In genomic region chr11:57650739-57651090, GRCh38 we compare ENCODE assay signal across 28 cellular contexts. TPM values are rescaled to one million over a fixed set of nuclear protein-coding genes. Genes with fewer than 3 reads are reported as not detected.
DNase-seq lines count a peak whose midpoint lies in the region; ATAC-seq, FAIRE-seq and TF ChIP-seq lines count a peak whose summit lies in the region.
"Had no signal": no experiment of that assay in that cellular context is flagged by ENCODE, and none has a peak within 500 bp of the region (broad histone marks: within the 10 kb centered on the region; RNA-seq: fewer than 3 reads in every experiment).

No MANE protein-coding gene starts in this region.

- peaks cover 36 to 38% of the 10 kb centered on the region in 2 experiments for H3K4me1 ChIP-seq in K562 (replicated peaks in 1 of 2; ENCODE audit: control insufficient read depth in 2 of 2, insufficient read depth in 2 of 2, low read length in 2 of 2)
- peaks cover 0 to 57% (median 37%) of the 10 kb centered on the region in 4 donors for H3K4me1 ChIP-seq in tibial nerve

- no peak for DNase-seq in activated naive CD8-positive, alpha-beta T cell treated with anti-CD3 and anti-CD28 coated beads for 36 hours
- DNase-seq in K562 (ENCODE audit: extremely low read depth in 1 of 4, low spot score in 3 of 4) (no peak), kidney glomerular epithelial cell (lab: John Stamatoyannopoulos, UW) (peak; percentile 39), renal cortical epithelial cell (ENCODE audit: low read depth) (peak; percentile 38), tibial nerve (ENCODE audit: low spot score in 2 of 2) (no peak), omental fat pad (ENCODE audit: low spot score) (no peak), T-helper 9 cell (no peak)
- DNase-seq: 8988T; activated CD4-positive, alpha-beta T cell treated with anti-CD3 and anti-CD28 coated beads for 36 hours; activated CD8-positive, alpha-beta T cell treated with anti-CD3 and anti-CD28 coated beads, Interleukin-2, amount 10 ng/mL, durations not matched to agents 7 days and 5 days; activated naive CD4-positive, alpha-beta T cell treated with anti-CD3 and anti-CD28 coated beads for 36 hours; effector CD8-positive, alpha-beta T cell; EL; erythroblast; HCEC 1CT; Kasumi-1; kidney; NCI-H1417 treated with DMSO at 0.1 percent for 48 hours; NCI-H2081 treated with DMSO at 0.1 percent for 48 hours; NCI-H226; ovary; Right ventricle myocardium superior; stimulated activated naive B cell treated with anti-CD40 and anti-IgM and Interleukin-4, amounts not matched to agents 10 μg/mL and 1 μg/mL and 100 μg/mL, for 72 hours had no signal

- ATAC-seq in K562 (no peak), omental fat pad (ENCODE audit: low FRiP score) (no peak)
- ATAC-seq: stimulated activated naive B cell treated with anti-CD40 and anti-IgM and Interleukin-4, amounts not matched to agents 10 μg/mL and 1 μg/mL and 100 μg/mL, for 72 hours had no signal

- H4K20me1 ChIP-seq in K562 (replicated peaks; ENCODE audit: control insufficient read depth, insufficient read depth, low read length), result no peaks in the 10 kb centered on the region; the same call in 1 of the 2 replicates

- no peak for TF ChIP-seq CTCF in K562 (IDR thresholded peaks at IDR 0.05 in 2 of 3, conservative IDR thresholded peaks at IDR 0.05 in 1 of 3; ENCODE audit: insufficient read depth in 2 of 3, low read depth in 1 of 3, low read length in 3 of 3)
- TF ChIP-seq CTCF in tibial nerve (IDR thresholded peaks at IDR 0.05), result no peak
- TF ChIP-seq CTCF in omental fat pad (IDR thresholded peaks at IDR 0.05), result no peak

- H3K9me3 ChIP-seq in K562 (replicated peaks; ENCODE audit: control insufficient read depth, insufficient read depth, low read depth, low read length) (no peaks in the 10 kb centered on the region), tibial nerve (no peaks in the 10 kb centered on the region)
- H3K9me3 ChIP-seq: ovary had no signal

- H3K27me3 Mint-ChIP-seq in activated naive CD8-positive, alpha-beta T cell, result peaks cover 19% of the 10 kb centered on the region
- H3K27me3 Mint-ChIP-seq in activated naive CD8-positive, alpha-beta T cell treated with anti-CD3 and anti-CD28 coated beads for 36 hours, result peaks cover 31% of the 10 kb centered on the region

- H3K4me2 ChIP-seq in K562 (ENCODE audit: insufficient read depth, low read length), result no peak overlapping the region

- no peak for FAIRE-seq in K562 (lab: Jason Lieb, UNC)
- FAIRE-seq: colon, GM18507, GM19239, kidney had no signal

- H2AFZ ChIP-seq in K562 (ENCODE audit: low read depth, low read length), result 0 out of 2 replicates have a peak overlapping the region, but pooled peaks have one; percentile 73

- no peak for TF ChIP-seq RAD21 in K562 (CRISPR knock-in tag; conservative IDR thresholded peaks at IDR 0.05 in 1 of 2, IDR thresholded peaks at IDR 0.05 in 1 of 2)

- POLR2A ChIA-PET in K562 (lab: Yijun Ruan, JAX), result no interaction called here

- no peaks in the 10 kb centered on the region for H3K9me3 Mint-ChIP-seq in activated naive CD8-positive, alpha-beta T cell (ENCODE audit: low read depth)
- no peaks in the 10 kb centered on the region for H3K9me3 Mint-ChIP-seq in activated naive CD8-positive, alpha-beta T cell treated with anti-CD3 and anti-CD28 coated beads for 36 hours
- H3K9me3 Mint-ChIP-seq: activated naive CD4-positive, alpha-beta T cell treated with anti-CD3 and anti-CD28 coated beads for 36 hours; mesothelial cell of epicardium; stimulated activated naive B cell treated with anti-CD40 and anti-IgM and Interleukin-4, amounts not matched to agents 10 μg/mL and 1 μg/mL and 100 μg/mL, for 72 hours had no signal

- H3K27me3 ChIP-seq in K562 (ENCODE audit: control insufficient read depth in 2 of 2, insufficient read depth in 2 of 2, low read length in 2 of 2) (peaks cover 0 to 15% of the 10 kb centered on the region in 2 experiments; a peak in 2 of 5 replicates), tibial nerve (peaks cover 0 to 30% of the 10 kb centered on the region in 2 donors)
- H3K27me3 ChIP-seq: ovary had no signal

- no peaks in the 10 kb centered on the region for H3K79me2 ChIP-seq in K562 (ENCODE audit: control insufficient read depth, insufficient read depth, low read length)

- WGBS in K562 (ENCODE audit: insufficient coverage, low coverage, missing lambda C conversion rate), result 58% methylated on average over 5 of the region's 5 CpGs
- 53 to 56% methylated on average over 5 of the region's 5 CpGs for WGBS in tibial nerve, 2 donors

- H3K36me3 ChIP-seq in K562 (ENCODE audit: control insufficient read depth, insufficient read depth, low read length), result no peaks in the 10 kb centered on the region
- no peaks in the 10 kb centered on the region for H3K36me3 ChIP-seq in tibial nerve
- H3K36me3 ChIP-seq: ovary had no signal

- H3K9me1 ChIP-seq in K562 (ENCODE audit: control insufficient read depth, insufficient read depth, low read length), result no peaks in the 10 kb centered on the region

- CTCF ChIA-PET in K562 (lab: Yijun Ruan, JAX; ENCODE audit: low intra/inter-chr PET ratio), result no interaction called here

- TF ChIP-seq POLR2A in K562 (conservative IDR thresholded peaks at IDR 0.05) (no peak), tibial nerve (IDR thresholded peaks at IDR 0.05) (no peak)

- intact Hi-C loops in K562 (cut with micrococcal nuclease), result no loop called here

- H3K27ac ChIP-seq in K562 (ENCODE audit: extremely low read depth, low read depth, low read length), result no peak overlapping the region
- no peak overlapping the region for H3K27ac ChIP-seq in tibial nerve

- peaks cover 49% of the 10 kb centered on the region for H3K4me1 Mint-ChIP-seq in activated naive CD8-positive, alpha-beta T cell (ENCODE audit: low read depth)
- peaks cover 43% of the 10 kb centered on the region for H3K4me1 Mint-ChIP-seq in activated naive CD8-positive, alpha-beta T cell treated with anti-CD3 and anti-CD28 coated beads for 36 hours

- H3K27ac Mint-ChIP-seq in activated naive CD8-positive, alpha-beta T cell, result no peak overlapping the region
- no peak overlapping the region for H3K27ac Mint-ChIP-seq in activated naive CD8-positive, alpha-beta T cell treated with anti-CD3 and anti-CD28 coated beads for 36 hours
- H3K27ac Mint-ChIP-seq: activated naive CD4-positive, alpha-beta T cell treated with anti-CD3 and anti-CD28 coated beads for 36 hours; stimulated activated naive B cell treated with anti-CD40 and anti-IgM and Interleukin-4, amounts not matched to agents 10 μg/mL and 1 μg/mL and 100 μg/mL, for 72 hours had no signal

- no peaks in the 10 kb centered on the region for H3K36me3 Mint-ChIP-seq in activated naive CD8-positive, alpha-beta T cell
- no peaks in the 10 kb centered on the region for H3K36me3 Mint-ChIP-seq in activated naive CD8-positive, alpha-beta T cell treated with anti-CD3 and anti-CD28 coated beads for 36 hours
- H3K36me3 Mint-ChIP-seq: mesothelial cell of epicardium; stimulated activated naive B cell treated with anti-CD40 and anti-IgM and Interleukin-4, amounts not matched to agents 10 μg/mL and 1 μg/mL and 100 μg/mL, for 72 hours had no signal

- TF ChIP-seq EP300 in K562 (IDR thresholded peaks at IDR 0.05; ENCODE audit: low read length) (no peak), tibial nerve (IDR thresholded peaks at IDR 0.05) (no peak)

- BruUV-seq in K562 (replicated peaks; lab: Mats Ljungman, UMichigan), result no TSS peak

- no peak overlapping the region for H3K9ac ChIP-seq in K562 (ENCODE audit: insufficient read depth in 1 of 2, low read depth in 2 of 2, low read length in 2 of 2)

- H3K4me3 ChIP-seq in K562, result no peak overlapping the region
- H3K4me3 ChIP-seq in tibial nerve, result no peak overlapping the region

- peak overlapping the region; percentile 31 for H3K4me3 Mint-ChIP-seq in activated naive CD8-positive, alpha-beta T cell
- H3K4me3 Mint-ChIP-seq in activated naive CD8-positive, alpha-beta T cell treated with anti-CD3 and anti-CD28 coated beads for 36 hours, result no peak overlapping the region

- in situ Hi-C loops in K562 (cut with MboI), result loop anchor here (25.0 kb wide), 1 partner anchor 862 kb away; the partner anchor contains the start of gene OR5B21

RNA-seq across cellular contexts. Expression of gene YPEL4, which starts 1.0 kb away (rescaled TPM):
- under 1 TPM; 0.38 to 0.56 TPM for total RNA-seq in activated naive CD8-positive, alpha-beta T cell treated with anti-CD3 and anti-CD28 coated beads for 36 hours
- 2.3 and 5.9 TPM in 2 replicates for total RNA-seq in K562 (2011; cell fraction: chromatin; rRNA removed; ENCODE audit: low replicate concordance)
- 1.8 and 4.0 TPM in 2 replicates for total RNA-seq in K562 (2011; cell fraction: nucleolus; rRNA removed)
- total RNA-seq in K562 (2011; cell fraction: nucleoplasm; rRNA removed), result 2.2 and 2.8 TPM in 2 replicates
- 0.37 TPM in 1 of 2 replicates, not detected in the other for total RNA-seq in K562 (2014; rRNA removed)
- 0.16 and 0.22 TPM in 2 replicates for total RNA-seq in K562 (2014; rRNA removed; fragmentation: Illumina TruSeq; extraction: Trizol)
- total RNA-seq in K562 (2015; rRNA removed; fragmentation: Illumina TruSeq; extraction: Trizol), result 0.07 and 0.08 TPM in 2 replicates
- 0.42 and 0.51 TPM in 2 replicates for total RNA-seq in K562 (2021)
- 0.91 and 1.4 TPM in 2 replicates for polyA plus RNA-seq in K562 (2011; rRNA removed)
- polyA plus RNA-seq in K562 (2011; cell fraction: cytosol; rRNA removed), result 0.88 and 2.1 TPM in 2 replicates
- 3.1 and 5.7 TPM in 2 replicates for polyA plus RNA-seq in K562 (2011; cell fraction: nucleus; rRNA removed)
- polyA plus RNA-seq in K562 (2012), result 1.0 and 2.1 TPM in 2 replicates
- polyA plus RNA-seq in K562 (2014; fragmentation: Illumina TruSeq; extraction: Trizol), result 0.40 and 0.48 TPM in 2 replicates
- under 1 TPM in 1 of 2 experiments, not detected in 1; 0.08 TPM for polyA plus RNA-seq in K562 (2014; fragmentation: Nextera tagmentation; extraction: Ambion mirVana)
- 0.40 and 1.1 TPM in 2 replicates for polyA plus RNA-seq in K562 (2014; rRNA removed)
- 0.51 and 0.56 TPM in 2 replicates for polyA minus RNA-seq in K562 (2011; rRNA and poly(A)+ RNA removed)
- 0.57 TPM in 1 of 2 replicates, not detected in the other for polyA minus RNA-seq in K562 (2011; cell fraction: cytosol; rRNA and poly(A)+ RNA removed)
- 1.00 and 1.2 TPM in 2 replicates for polyA minus RNA-seq in K562 (2011; cell fraction: nucleus; rRNA and poly(A)+ RNA removed)
- 0.35 TPM in 1 of 2 replicates, not detected in the other for total RNA-seq in renal cortical epithelial cell
- 1 to 10 TPM in 1 of 4 donors, under 1 TPM in 3; 0.30 to 1.7 (median 0.41) TPM for total RNA-seq in tibial nerve
- total RNA-seq in omental fat pad, result 1 to 10 TPM in 3 of 4 donors, under 1 TPM in 1; 0.63 to 1.8 (median 1.5) TPM

RNA-seq across cellular contexts. Expression of gene CLP1, which starts 6.8 kb away (rescaled TPM):
- 10 to 100 TPM; 22.0 to 22.2 TPM for total RNA-seq in activated naive CD8-positive, alpha-beta T cell treated with anti-CD3 and anti-CD28 coated beads for 36 hours
- total RNA-seq in K562 (2011; cell fraction: chromatin; rRNA removed; ENCODE audit: low replicate concordance), result 15.6 and 22.6 TPM in 2 replicates
- total RNA-seq in K562 (2011; cell fraction: nucleolus; rRNA removed), result 14.6 and 18.2 TPM in 2 replicates
- 13.2 and 13.8 TPM in 2 replicates for total RNA-seq in K562 (2011; cell fraction: nucleoplasm; rRNA removed)
- total RNA-seq in K562 (2014; rRNA removed) (19.1 and 20.0 TPM in 2 replicates), K562 (2014; rRNA removed; fragmentation: Illumina TruSeq; extraction: Trizol) (27.8 and 28.6 TPM in 2 replicates), K562 (2015; rRNA removed; fragmentation: Illumina TruSeq; extraction: Trizol) (26.3 and 27.8 TPM in 2 replicates), K562 (2021) (21.5 and 23.7 TPM in 2 replicates), renal cortical epithelial cell (20.3 and 34.6 TPM in 2 replicates), tibial nerve (10 to 100 TPM in 1 of 4 donors, 1 to 10 TPM in 3; 6.3 to 15.1 (median 7.8) TPM), omental fat pad (10 to 100 TPM; 12.3 to 26.1 (median 15.7) TPM)
- polyA plus RNA-seq in K562 (2011; rRNA removed) (22.2 and 31.9 TPM in 2 replicates), K562 (2014; fragmentation: Illumina TruSeq; extraction: Trizol) (24.9 and 30.3 TPM in 2 replicates), K562 (2014; fragmentation: Nextera tagmentation; extraction: Ambion mirVana) (10 to 100 TPM; 45.6 to 46.2 TPM), K562 (2014; rRNA removed) (23.4 and 26.5 TPM in 2 replicates)
- 32.3 and 33.7 TPM in 2 replicates for polyA plus RNA-seq in K562 (2011; cell fraction: cytosol; rRNA removed)
- 13.3 and 14.0 TPM in 2 replicates for polyA plus RNA-seq in K562 (2011; cell fraction: nucleus; rRNA removed)
- polyA plus RNA-seq in K562 (2012), result 14.4 and 26.1 TPM in 2 replicates
- 29.5 and 35.2 TPM in 2 replicates for polyA minus RNA-seq in K562 (2011; rRNA and poly(A)+ RNA removed)
- 7.9 and 11.1 TPM in 2 replicates for polyA minus RNA-seq in K562 (2011; cell fraction: cytosol; rRNA and poly(A)+ RNA removed)
- 5.3 and 8.4 TPM in 2 replicates for polyA minus RNA-seq in K562 (2011; cell fraction: nucleus; rRNA and poly(A)+ RNA removed)

RNA-seq across cellular contexts. Expression of gene ZDHHC5, which starts 17.2 kb away (rescaled TPM):
- total RNA-seq in activated naive CD8-positive, alpha-beta T cell treated with anti-CD3 and anti-CD28 coated beads for 36 hours, result 10 to 100 TPM; 74.0 to 78.6 TPM
- 76.0 and 93.5 TPM in 2 replicates for total RNA-seq in K562 (2011; cell fraction: chromatin; rRNA removed; ENCODE audit: low replicate concordance)
- 71.7 and 85.6 TPM in 2 replicates for total RNA-seq in K562 (2011; cell fraction: nucleolus; rRNA removed)
- 89.7 and 107 TPM in 2 replicates for total RNA-seq in K562 (2011; cell fraction: nucleoplasm; rRNA removed)
- total RNA-seq in K562 (2014; rRNA removed), result 22.5 and 30.0 TPM in 2 replicates
- 31.3 and 35.6 TPM in 2 replicates for total RNA-seq in K562 (2014; rRNA removed; fragmentation: Illumina TruSeq; extraction: Trizol)
- total RNA-seq in K562 (2015; rRNA removed; fragmentation: Illumina TruSeq; extraction: Trizol), result 35.9 and 37.1 TPM in 2 replicates
- 46.3 and 51.8 TPM in 2 replicates for total RNA-seq in K562 (2021)
- 41.6 and 44.7 TPM in 2 replicates for polyA plus RNA-seq in K562 (2011; rRNA removed)
- polyA plus RNA-seq in K562 (2011; cell fraction: cytosol; rRNA removed), result 40.7 and 51.6 TPM in 2 replicates
- polyA plus RNA-seq in K562 (2011; cell fraction: nucleus; rRNA removed), result 41.7 and 67.0 TPM in 2 replicates
- 43.5 and 44.2 TPM in 2 replicates for polyA plus RNA-seq in K562 (2012)
- 51.5 and 64.2 TPM in 2 replicates for polyA plus RNA-seq in K562 (2014; fragmentation: Illumina TruSeq; extraction: Trizol)
- 1 to 10 TPM; 3.8 to 8.8 TPM for polyA plus RNA-seq in K562 (2014; fragmentation: Nextera tagmentation; extraction: Ambion mirVana)
- polyA plus RNA-seq in K562 (2014; rRNA removed), result 36.4 and 39.1 TPM in 2 replicates
- polyA minus RNA-seq in K562 (2011; rRNA and poly(A)+ RNA removed), result 66.4 and 78.8 TPM in 2 replicates
- 28.8 and 38.3 TPM in 2 replicates for polyA minus RNA-seq in K562 (2011; cell fraction: cytosol; rRNA and poly(A)+ RNA removed)
- polyA minus RNA-seq in K562 (2011; cell fraction: nucleus; rRNA and poly(A)+ RNA removed), result 24.6 and 29.2 TPM in 2 replicates
- 45.1 and 79.9 TPM in 2 replicates for total RNA-seq in renal cortical epithelial cell
- total RNA-seq in tibial nerve, result 10 to 100 TPM; 26.0 to 57.3 (median 33.7) TPM
- 10 to 100 TPM; 44.1 to 61.5 (median 50.7) TPM for total RNA-seq in omental fat pad

RNA-seq across cellular contexts. Expression of gene SERPING1, which starts 53.2 kb away (rescaled TPM):
- total RNA-seq in activated naive CD8-positive, alpha-beta T cell treated with anti-CD3 and anti-CD28 coated beads for 36 hours, result under 1 TPM; 0.41 to 0.68 TPM
- 0.44 TPM in 1 of 2 replicates, not detected in the other for total RNA-seq in K562 (2011; cell fraction: chromatin; rRNA removed; ENCODE audit: low replicate concordance)
- total RNA-seq in K562 (2011; cell fraction: nucleolus; rRNA removed), result 0.33 TPM in 1 of 2 replicates, not detected in the other
- total RNA-seq in K562 (2011; cell fraction: nucleoplasm; rRNA removed), result 0.37 and 0.46 TPM in 2 replicates
- not detected in 2 replicates for total RNA-seq in K562 (2014; rRNA removed)
- not detected in 2 replicates for total RNA-seq in K562 (2014; rRNA removed; fragmentation: Illumina TruSeq; extraction: Trizol)
- 0.14 TPM in 1 of 2 replicates, not detected in the other for total RNA-seq in K562 (2015; rRNA removed; fragmentation: Illumina TruSeq; extraction: Trizol)
- total RNA-seq in K562 (2021), result 0.94 and 1.00 TPM in 2 replicates
- polyA plus RNA-seq in K562 (2011; rRNA removed), result 0.10 and 0.31 TPM in 2 replicates
- 0.37 and 0.40 TPM in 2 replicates for polyA plus RNA-seq in K562 (2011; cell fraction: cytosol; rRNA removed)
- 0.18 and 0.48 TPM in 2 replicates for polyA plus RNA-seq in K562 (2011; cell fraction: nucleus; rRNA removed)
- polyA plus RNA-seq in K562 (2012), result 0.30 and 1.2 TPM in 2 replicates
- 0.08 and 0.31 TPM in 2 replicates for polyA plus RNA-seq in K562 (2014; fragmentation: Illumina TruSeq; extraction: Trizol)
- polyA plus RNA-seq in K562 (2014; fragmentation: Nextera tagmentation; extraction: Ambion mirVana), result under 1 TPM; 0.21 to 0.30 TPM
- polyA plus RNA-seq in K562 (2014; rRNA removed), result 0.20 and 0.55 TPM in 2 replicates
- polyA minus RNA-seq in K562 (2011; rRNA and poly(A)+ RNA removed), result not detected in 2 replicates
- polyA minus RNA-seq in K562 (2011; cell fraction: cytosol; rRNA and poly(A)+ RNA removed), result not detected in 2 replicates
- 0.13 TPM in 1 of 2 replicates, not detected in the other for polyA minus RNA-seq in K562 (2011; cell fraction: nucleus; rRNA and poly(A)+ RNA removed)
- total RNA-seq in renal cortical epithelial cell, result 4.2 and 61.4 TPM in 2 replicates
- total RNA-seq in tibial nerve, result 100 to 1,000 TPM; 508 to 826 (median 607) TPM
- 1,000 to 10,000 TPM in 1 of 4 donors, 100 to 1,000 TPM in 3; 500 to 1,674 (median 892) TPM for total RNA-seq in omental fat pad
- total RNA-seq: activated CD8-positive, alpha-beta T cell treated with anti-CD3 and anti-CD28 coated beads, Interleukin-2, amount 10 ng/mL, durations not matched to agents 7 days and 5 days had no signal

Comparison
In these comparisons a context has a peak if more than half of its experiments do, and no peak if none do; other contexts are left out.
1. DNase-seq: peak in kidney glomerular epithelial cell (single experiment) and renal cortical epithelial cell (single experiment); none in activated naive CD8-positive, alpha-beta T cell treated with anti-CD3 and anti-CD28 coated beads for 36 hours (single experiment), K562 (0 of 4), tibial nerve (0 of 2), omental fat pad (single experiment) and T-helper 9 cell (single experiment).